10 cellular contexts compared by ENCODE assay signal in the genomic region with DNA sequence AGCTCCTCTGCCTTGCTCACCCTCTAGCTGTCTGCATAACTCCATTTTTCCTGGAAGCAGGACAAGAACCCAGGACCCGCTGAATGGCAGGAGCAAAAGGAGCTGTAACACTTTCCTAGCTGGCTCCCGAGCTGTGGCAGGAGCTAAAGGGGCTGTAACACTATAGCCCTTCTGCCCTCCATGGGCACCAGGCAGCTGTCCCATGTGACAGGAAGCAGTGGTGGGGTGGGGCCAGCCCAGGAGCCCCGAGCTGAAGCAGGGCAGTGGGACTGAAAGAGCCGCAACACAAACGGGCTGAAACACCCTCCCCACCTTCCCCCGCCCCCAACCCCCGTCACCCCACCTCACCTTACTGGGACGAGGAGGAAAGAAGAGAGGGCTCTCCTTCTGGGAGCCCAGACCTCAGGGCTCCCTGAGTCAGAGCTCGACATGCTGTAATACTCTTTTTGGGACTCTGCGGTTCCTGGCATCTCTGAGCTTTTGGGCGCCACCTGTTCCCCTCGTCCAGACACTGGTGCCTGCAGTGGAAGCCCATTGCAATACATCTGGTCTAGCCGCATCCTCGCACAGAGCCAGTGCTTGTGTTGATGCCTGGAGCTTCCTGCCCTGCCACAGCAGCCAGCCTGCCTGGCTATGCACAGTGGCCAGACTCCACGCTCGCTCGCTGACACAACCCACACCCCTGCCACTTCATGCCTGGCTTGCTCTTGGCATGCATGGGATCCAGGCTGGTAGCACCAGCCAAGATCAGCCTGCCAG. TPM values are rescaled to one million over a fixed set of nuclear protein-coding genes. Genes with fewer than 3 reads are reported as not detected.
DNase-seq lines count a peak whose midpoint lies in the region; ATAC-seq, FAIRE-seq and TF ChIP-seq lines count a peak whose summit lies in the region.
"Had no signal": no experiment of that assay in that cellular context is flagged by ENCODE, and none has a peak within 500 bp of the region (broad histone marks: within the 10 kb centered on the region; RNA-seq: fewer than 3 reads in every experiment).

No MANE protein-coding gene starts in this region.

- H3K9me3 Mint-ChIP-seq in activated T-helper 2 cell treated with anti-CD3 and anti-CD28 coated beads, Interferon-gamma antibody, Interleukin-2, Interleukin-4, amounts not matched to agents 10 μg/mL and 5 μg/mL and 100 μg/mL, durations not matched to agents 14 hours and 24 hours and 36 hours, result no peaks in the 10 kb centered on the region

- H3K4me3 ChIP-seq in skeletal muscle tissue (ENCODE audit: low read length in 3 of 3) (peak overlapping the region; percentile 65 to 74 (median 67)), adrenal gland (no peak overlapping the region), small intestine (ENCODE audit: low read depth in 1 of 2, low read length in 2 of 2) (no peak overlapping the region), breast epithelium (no peak overlapping the region)

- no peaks in the 10 kb centered on the region for H3K9me3 ChIP-seq in skeletal muscle tissue (ENCODE audit: control insufficient read depth in 3 of 3, low read length in 3 of 3)
- H3K9me3 ChIP-seq in adrenal gland (replicated peaks in 1 of 3), result no peaks in the 10 kb centered on the region
- no peaks in the 10 kb centered on the region for H3K9me3 ChIP-seq in small intestine (ENCODE audit: control insufficient read depth, low read depth)
- H3K9me3 ChIP-seq in breast epithelium, result no peaks in the 10 kb centered on the region

- H3K27me3 Mint-ChIP-seq in activated T-helper 2 cell treated with anti-CD3 and anti-CD28 coated beads, Interferon-gamma antibody, Interleukin-2, Interleukin-4, amounts not matched to agents 10 μg/mL and 5 μg/mL and 100 μg/mL, durations not matched to agents 14 hours and 24 hours and 36 hours (ENCODE audit: low read depth), result no peaks in the 10 kb centered on the region

- peak overlapping the region; percentile 66 to 83 (median 79) for H3K9ac ChIP-seq in skeletal muscle tissue (ENCODE audit: low read depth in 1 of 3, low read length in 3 of 3)

- no peaks in the 10 kb centered on the region for H3K36me3 Mint-ChIP-seq in activated T-helper 2 cell treated with anti-CD3 and anti-CD28 coated beads, Interferon-gamma antibody, Interleukin-2, Interleukin-4, amounts not matched to agents 10 μg/mL and 5 μg/mL and 100 μg/mL, durations not matched to agents 14 hours and 24 hours and 36 hours (ENCODE audit: low read depth)

- H3K36me3 ChIP-seq in skeletal muscle tissue (ENCODE audit: control insufficient read depth in 3 of 3, insufficient read depth in 3 of 3, low read length in 3 of 3), result no peaks in the 10 kb centered on the region
- no peaks in the 10 kb centered on the region for H3K36me3 ChIP-seq in adrenal gland (replicated peaks in 1 of 2)
- H3K36me3 ChIP-seq in small intestine (ENCODE audit: control insufficient read depth in 2 of 2, insufficient read depth in 2 of 2, low read length in 2 of 2), result no peaks in the 10 kb centered on the region
- H3K36me3 ChIP-seq in breast epithelium, result no peaks in the 10 kb centered on the region

- DNase-seq in GM19239 (ENCODE audit: insufficient read length, low spot score) (peak; percentile 19), adrenal gland (no peak), small intestine (no peak), breast epithelium (ENCODE audit: low spot score in 2 of 2) (no peak), AG08396 (ENCODE audit: low spot score) (no peak)
- no peak for DNase-seq in activated T-helper 2 cell treated with anti-CD3 and anti-CD28 coated beads, Interferon-gamma antibody, Interleukin-2, Interleukin-4, amounts not matched to agents 10 μg/mL and 5 μg/mL and 100 μg/mL, durations not matched to agents 14 hours and 24 hours and 36 hours (ENCODE audit: low spot score)
- DNase-seq: trophoblast cell had no signal

- ATAC-seq in HG03521 (IDR thresholded peaks at IDR 0.05; ENCODE audit: unreplicated experiment), result peak; percentile 51

- H3K4me1 Mint-ChIP-seq in activated T-helper 2 cell treated with anti-CD3 and anti-CD28 coated beads, Interferon-gamma antibody, Interleukin-2, Interleukin-4, amounts not matched to agents 10 μg/mL and 5 μg/mL and 100 μg/mL, durations not matched to agents 14 hours and 24 hours and 36 hours (ENCODE audit: low read depth), result peaks cover 8% of the 10 kb centered on the region

- WGBS in adrenal gland, 4 donors, result 73 to 85% (median 77%) methylated on average over 7 to 17 of the region's 17 CpGs
- 77 to 92% (median 83%) methylated on average over 14 to 17 of the region's 17 CpGs for WGBS in small intestine, 3 donors

- TF ChIP-seq CTCF in adrenal gland (IDR thresholded peaks at IDR 0.05) (no peak), breast epithelium (IDR thresholded peaks at IDR 0.05) (no peak)

- no peak for TF ChIP-seq POLR2A in adrenal gland (IDR thresholded peaks at IDR 0.05)
- TF ChIP-seq POLR2A in breast epithelium (IDR thresholded peaks at IDR 0.05), result no peak

- H3K27ac ChIP-seq in skeletal muscle tissue (ENCODE audit: low read depth, low read length), result peak overlapping the region; percentile 89
- no peak overlapping the region for H3K27ac ChIP-seq in adrenal gland
- H3K27ac ChIP-seq in small intestine (ENCODE audit: low read depth in 1 of 2, low read length in 1 of 2), result no peak overlapping the region
- no peak overlapping the region for H3K27ac ChIP-seq in breast epithelium

- H3K4me3 Mint-ChIP-seq in activated T-helper 2 cell treated with anti-CD3 and anti-CD28 coated beads, Interferon-gamma antibody, Interleukin-2, Interleukin-4, amounts not matched to agents 10 μg/mL and 5 μg/mL and 100 μg/mL, durations not matched to agents 14 hours and 24 hours and 36 hours (ENCODE audit: low read depth), result peak overlapping the region; percentile 37

- H3K4me1 ChIP-seq in skeletal muscle tissue (ENCODE audit: control insufficient read depth in 3 of 3, insufficient read depth in 3 of 3, low read length in 3 of 3) (peaks cover 20 to 26% (median 21%) of the 10 kb centered on the region in 3 donors), adrenal gland (replicated peaks in 1 of 2) (no peaks in the 10 kb centered on the region), small intestine (ENCODE audit: control insufficient read depth in 2 of 2, insufficient read depth in 1 of 2, low read depth in 1 of 2, low read length in 1 of 2) (no peaks in the 10 kb centered on the region), breast epithelium (no peaks in the 10 kb centered on the region)

- intact Hi-C loops in activated T-helper 2 cell treated with anti-CD3 and anti-CD28 coated beads, Interferon-gamma antibody, Interleukin-2, Interleukin-4, amounts not matched to agents 10 μg/mL and 5 μg/mL and 100 μg/mL, durations not matched to agents 14 hours and 24 hours and 36 hours (cut with micrococcal nuclease), result no loop called here
- intact Hi-C loops in adrenal gland (cut with DNase I) (no loop called here), breast epithelium (cut with DNase I; ENCODE audit: low total_unique reads) (no loop called here)

- H3K27ac Mint-ChIP-seq in activated T-helper 2 cell treated with anti-CD3 and anti-CD28 coated beads, Interferon-gamma antibody, Interleukin-2, Interleukin-4, amounts not matched to agents 10 μg/mL and 5 μg/mL and 100 μg/mL, durations not matched to agents 14 hours and 24 hours and 36 hours, result no peak overlapping the region

- FAIRE-seq in GM19239 (lab: Jason Lieb, UNC) (no peak), small intestine (lab: Jason Lieb, UNC) (no peak)
- FAIRE-seq: endometrium had no signal

- H3K27me3 ChIP-seq in skeletal muscle tissue (ENCODE audit: control insufficient read depth in 3 of 3, insufficient read depth in 3 of 3, low read length in 3 of 3) (no peaks in the 10 kb centered on the region), adrenal gland (no peaks in the 10 kb centered on the region), small intestine (ENCODE audit: control insufficient read depth in 2 of 2, insufficient read depth in 2 of 2, low read length in 2 of 2) (no peaks in the 10 kb centered on the region), breast epithelium (no peaks in the 10 kb centered on the region)

RNA-seq across cellular contexts. Expression of gene PPM1K, which starts 39.4 kb away (rescaled TPM):
- 38.5 and 39.9 TPM in 2 replicates for total RNA-seq in activated T-helper 2 cell treated with anti-CD3 and anti-CD28 coated beads, Interferon-gamma antibody, Interleukin-2, Interleukin-4, amounts not matched to agents 10 μg/mL and 5 μg/mL and 100 μg/mL, durations not matched to agents 14 hours and 24 hours and 36 hours
- total RNA-seq in skeletal muscle tissue (22.4 TPM), adrenal gland (10 to 100 TPM; 18.7 to 53.5 (median 26.8) TPM), breast epithelium (10 to 100 TPM; 13.8 to 26.2 (median 20.5) TPM)
- polyA plus RNA-seq in adrenal gland (10 to 100 TPM in 1 of 3 donors, 1 to 10 TPM in 2; 4.1 to 27.3 (median 4.7) TPM), small intestine (1 to 10 TPM; 1.6 to 5.5 (median 2.2) TPM)

Comparison
In these comparisons a context has a peak if more than half of its experiments do, and no peak if none do; other contexts are left out.
1. H3K4me3 ChIP-seq: peak in skeletal muscle tissue (3 of 3); none in adrenal gland (0 of 4), small intestine (0 of 2) and breast epithelium (0 of 3).